In genomic region chr13:113297370-113297871, GRCh38 we compare ENCODE assay signal across 8 cellular contexts. TPM values are rescaled to one million over a fixed set of nuclear protein-coding genes. Genes with fewer than 3 reads are reported as not detected.
A peak's percentile ranks its signal among the peaks of the same experiment; 100 is the strongest.
DNase-seq lines count a peak whose midpoint lies in the region; ATAC-seq and TF ChIP-seq lines count a peak whose summit lies in the region.

No MANE protein-coding gene starts in this region.

- peak; percentile 14 for ATAC-seq in GM19043 (IDR thresholded peaks at IDR 0.05; ENCODE audit: low read depth, unreplicated experiment)
- peak; percentile 40 for ATAC-seq in HG03354 (IDR thresholded peaks at IDR 0.05; ENCODE audit: poor library complexity, severe bottlenecking, unreplicated experiment)
- peak; percentile 52 to 53 for ATAC-seq in activated CD4-positive, CD25-positive, alpha-beta regulatory T cell treated with anti-CD3 and anti-CD28 coated beads, Interleukin-2, amount 50 U/mL, for 24 hours
- peak; percentile 72 to 79 (median 72) for ATAC-seq in natural killer cell
- no peak for ATAC-seq in HG03039 (IDR thresholded peaks at IDR 0.05; ENCODE audit: unreplicated experiment)

- no peak for TF ChIP-seq CTCF in AG09309 (IDR thresholded peaks at IDR 0.05; ENCODE audit: control insufficient read depth, insufficient read depth, low read depth, low read length, missing control alignments)
- TF ChIP-seq CTCF in natural killer cell (IDR thresholded peaks at IDR 0.05): no peak
- TF ChIP-seq CTCF in stomach (IDR thresholded peaks at IDR 0.05): no peak

- no peak for TF ChIP-seq EP300 in stomach (IDR thresholded peaks at IDR 0.05)

- peak overlapping the region; percentile 94 for H3K4me3 ChIP-seq in AG09309 (ENCODE audit: control insufficient read depth, low read depth, low read length)
- H3K4me3 ChIP-seq in stomach: peak overlapping the region; percentile 77 to 99 (median 93)

- DNase-seq in AG09309 (ENCODE audit: low read depth) (no peak), natural killer cell (peak; percentile 73), stomach (no peak)

- peaks cover 44% of the 10 kb centered on the region for H3K27me3 Mint-ChIP-seq in dendritic cell treated with granulocyte-macrophage colony-stimulating factor and Interleukin-4, amounts not matched to agents 40 ng/mL and 50 ng/mL, for 4 days
- H3K27me3 Mint-ChIP-seq in natural killer cell (ENCODE audit: low read depth in 2 of 2): peaks cover 12 to 17% of the 10 kb centered on the region in 2 donors

- no peak for TF ChIP-seq POLR2A in stomach (IDR thresholded peaks at IDR 0.05)

- H3K9me3 ChIP-seq in stomach: no peaks in the 10 kb centered on the region

- peak overlapping the region; percentile 34 to 89 (median 86) for H3K27ac ChIP-seq in stomach

- H3K4me1 Mint-ChIP-seq in dendritic cell treated with granulocyte-macrophage colony-stimulating factor and Interleukin-4, amounts not matched to agents 40 ng/mL and 50 ng/mL, for 4 days (ENCODE audit: low read depth): peaks cover 50% of the 10 kb centered on the region
- H3K4me1 Mint-ChIP-seq in natural killer cell: peaks cover 27 to 28% of the 10 kb centered on the region in 2 donors

- WGBS in stomach, 5 donors: 0 to 2% (median 1%) methylated on average over 25 to 49 of the region's 49 CpGs

- intact Hi-C loops in dendritic cell treated with granulocyte-macrophage colony-stimulating factor and Interleukin-4, amounts not matched to agents 40 ng/mL and 50 ng/mL, for 4 days (cut with micrococcal nuclease): loop anchor here (2.0 to 10.0 kb wide), 3 partner anchors 25 to 143 kb away; partner anchors contain the start of gene PROZ
- intact Hi-C loops in natural killer cell (cut with micrococcal nuclease): loop anchor here (2.0 to 5.0 kb wide), 3 partner anchors 90 to 110 kb away; partner anchors contain the start of genes CUL4A and PCID2
- intact Hi-C loops in stomach (cut with DNase I; ENCODE audit: low total_unique reads): no loop called here

- peaks cover 0 to 3% (median 0%) of the 10 kb centered on the region in 3 donors for H3K27me3 ChIP-seq in stomach

- peaks cover 15 to 48% (median 40%) of the 10 kb centered on the region in 4 donors for H3K4me1 ChIP-seq in stomach

- peaks cover 0 to 7% (median under 1%) of the 10 kb centered on the region in 4 donors for H3K36me3 ChIP-seq in stomach

- no peaks in the 10 kb centered on the region for H3K9me3 Mint-ChIP-seq in dendritic cell treated with granulocyte-macrophage colony-stimulating factor and Interleukin-4, amounts not matched to agents 40 ng/mL and 50 ng/mL, for 4 days
- H3K9me3 Mint-ChIP-seq in natural killer cell: peaks cover 0 to 2% of the 10 kb centered on the region in 2 donors

- peak overlapping the region; percentile 74 for H3K27ac Mint-ChIP-seq in dendritic cell treated with granulocyte-macrophage colony-stimulating factor and Interleukin-4, amounts not matched to agents 40 ng/mL and 50 ng/mL, for 4 days
- H3K27ac Mint-ChIP-seq in natural killer cell: peak overlapping the region; percentile 89 to 99

- H3K36me3 Mint-ChIP-seq in dendritic cell treated with granulocyte-macrophage colony-stimulating factor and Interleukin-4, amounts not matched to agents 40 ng/mL and 50 ng/mL, for 4 days (ENCODE audit: low read depth): peaks cover 22% of the 10 kb centered on the region
- H3K36me3 Mint-ChIP-seq in natural killer cell: peaks cover 7% of the 10 kb centered on the region

- H3K4me3 Mint-ChIP-seq in dendritic cell treated with granulocyte-macrophage colony-stimulating factor and Interleukin-4, amounts not matched to agents 40 ng/mL and 50 ng/mL, for 4 days: peak overlapping the region; percentile 88
- H3K4me3 Mint-ChIP-seq in natural killer cell: peak overlapping the region; percentile 94

RNA-seq across cellular contexts. Expression of gene LAMP1, which starts 0.4 kb away (rescaled TPM):
- total RNA-seq in natural killer cell: 100 to 1,000 TPM; 137 to 168 (median 159) TPM
- total RNA-seq in stomach: 100 to 1,000 TPM in 2 of 5 donors, 10 to 100 TPM in 3; 44.0 to 121 (median 70.3) TPM
- polyA plus RNA-seq in stomach: 10 to 100 TPM; 20.9 to 52.2 (median 47.9) TPM
